In the genomic region with DNA sequence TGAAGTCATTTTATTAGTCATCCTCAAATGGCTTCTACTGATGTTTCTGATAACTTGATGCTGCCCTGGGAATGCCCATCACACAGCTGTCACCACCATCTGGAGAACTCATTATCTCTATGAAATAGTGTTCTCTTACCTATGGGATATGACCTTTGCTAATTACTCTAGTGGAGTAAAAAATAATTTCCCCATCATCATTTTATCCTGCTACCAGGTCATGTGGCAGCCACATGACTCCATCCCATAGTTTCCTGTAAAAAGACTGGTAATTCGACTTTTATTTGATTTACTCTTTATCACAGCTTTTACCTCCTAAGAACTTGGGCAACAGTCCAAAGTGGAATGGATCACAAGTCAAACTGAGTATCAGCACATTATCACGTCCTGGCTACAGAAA, we compare ENCODE assay signal across 19 cellular contexts.
DNase-seq lines count a peak whose midpoint lies in the region; ATAC-seq and TF ChIP-seq lines count a peak whose summit lies in the region.
"Had no signal": no experiment of that assay in that cellular context is flagged by ENCODE, and none has a peak within 500 bp of the region (broad histone marks: within the 10 kb centered on the region; RNA-seq: fewer than 3 reads in every experiment).

No MANE protein-coding gene starts in this region.

- H3K14ac ChIP-seq in H9 (ENCODE audit: insufficient read depth, low read length), result no peak overlapping the region

- peak overlapping the region; percentile 17 for H3K4me3 ChIP-seq in BE2C (ENCODE audit: low read depth, low read length)
- H3K4me3 ChIP-seq in prostate gland, result no peak overlapping the region
- H3K4me3 ChIP-seq: GM23338 had no signal

- ATAC-seq in SK-N-SH treated with all-trans-retinoic acid at 6 μM for 48 hours, result no peak
- ATAC-seq: GM23338, HepG2 had no signal

- no peak overlapping the region for H3K18ac ChIP-seq in H9 (ENCODE audit: insufficient read length, low read depth, low read length)

- intact Hi-C loops in prostate gland (cut with DNase I), result no loop called here

- no peaks in the 10 kb centered on the region for H3K27me3 Mint-ChIP-seq in H9 (ENCODE audit: low read depth)

- H2BK20ac ChIP-seq in H9 (ENCODE audit: low read depth, low read length, poor library complexity, severe bottlenecking), result no peak overlapping the region

- DNase-seq in BE2C (peak; percentile 31), DMS 273 treated with DMSO at 0.1 percent for 48 hours (lab: John Stamatoyannopoulos, UW) (peak; percentile 66), NCI-H524 treated with DMSO at 0.1 percent for 48 hours (lab: John Stamatoyannopoulos, UW) (peak; percentile 93), prostate gland (ENCODE audit: low spot score) (no peak), KG1 (lab: John Stamatoyannopoulos, UW) (no peak), H9 (no peak)
- no peak for DNase-seq in activated CD8-positive, alpha-beta memory T cell treated with anti-CD3 and anti-CD28 coated beads for 24 hours
- DNase-seq: C1 segment of cervical spinal cord; CD4-positive, CD25-positive, alpha-beta regulatory T cell; CD8-positive, alpha-beta memory T cell; COR-L47; DMS153; DMS79; GDM1 had no signal

- H3K23ac ChIP-seq in H9 (ENCODE audit: insufficient read length, low read depth, low read length), result no peak overlapping the region

- no peak overlapping the region for H3K27ac Mint-ChIP-seq in H9
- H3K27ac Mint-ChIP-seq: B cell; CD4-positive, CD25-positive, alpha-beta regulatory T cell; CD8-positive, alpha-beta memory T cell; GM23338; IgD-negative memory B cell had no signal

- H3K27me3 ChIP-seq in BE2C (no peaks in the 10 kb centered on the region), prostate gland (replicated peaks; ENCODE audit: insufficient read depth) (no peaks in the 10 kb centered on the region), H9 (ENCODE audit: insufficient read depth, low read length) (no peaks in the 10 kb centered on the region)

- H3K9me3 ChIP-seq in BE2C, result no peaks in the 10 kb centered on the region
- no peaks in the 10 kb centered on the region for H3K9me3 ChIP-seq in prostate gland
- no peaks in the 10 kb centered on the region for H3K9me3 ChIP-seq in H9 (ENCODE audit: control insufficient read depth, low read depth, low read length)

- H3K4me1 ChIP-seq in BE2C (no peaks in the 10 kb centered on the region), prostate gland (replicated peaks) (no peaks in the 10 kb centered on the region), H9 (ENCODE audit: insufficient read depth, low read length) (no peaks in the 10 kb centered on the region)

- H2BK5ac ChIP-seq in H9 (ENCODE audit: insufficient read length, low read length), result no peak overlapping the region

- H2BK15ac ChIP-seq in H9 (ENCODE audit: low read depth, low read length), result no peak overlapping the region

- no peak overlapping the region for H2AK5ac ChIP-seq in H9 (ENCODE audit: insufficient read length, low read length)

- H3K4ac ChIP-seq in H9 (ENCODE audit: low read depth, low read length), result no peak overlapping the region

- H4K20me1 ChIP-seq in H9 (ENCODE audit: control insufficient read depth, insufficient read depth, insufficient read length), result no peaks in the 10 kb centered on the region

- peaks cover 0 to 2% (median 0%) of the 10 kb centered on the region in 3 experiments; a peak in 1 of 7 replicates for H3K36me3 Mint-ChIP-seq in H9 (ENCODE audit: insufficient read depth in 1 of 3, low read depth in 3 of 3)
- H3K36me3 Mint-ChIP-seq: CD4-positive, CD25-positive, alpha-beta regulatory T cell had no signal

- peaks cover 0 to 2% of the 10 kb centered on the region in 2 experiments; a peak in 1 of 5 replicates for H3K9me3 Mint-ChIP-seq in H9
- H3K9me3 Mint-ChIP-seq: CD8-positive, alpha-beta memory T cell; GM23338; IgD-negative memory B cell had no signal

- H4K5ac ChIP-seq in H9 (ENCODE audit: insufficient read length, low read depth, low read length), result no peak overlapping the region

- H4K91ac ChIP-seq in H9 (ENCODE audit: insufficient read length, low read depth, low read length), result no peak overlapping the region

- 20% methylated on average over 2 of the region's 2 CpGs for WGBS in prostate gland
- WGBS in H9 (ENCODE audit: extremely low coverage, insufficient read length, low lambda C conversion rate), result no CpG with 5 or more reads among the region's 2 CpGs

- H3K9ac ChIP-seq in H9 (ENCODE audit: extremely low read depth, insufficient read length, low read length), result no peak overlapping the region

- H3K79me2 ChIP-seq in H9 (ENCODE audit: insufficient read depth, low read length), result no peaks in the 10 kb centered on the region

- no peak overlapping the region for H2BK120ac ChIP-seq in H9 (ENCODE audit: low read depth, low read length, poor library complexity, severe bottlenecking)

- no peak overlapping the region for H3T11ph ChIP-seq in H9 (ENCODE audit: low read length)

- no peaks in the 10 kb centered on the region for H3K79me1 ChIP-seq in H9 (ENCODE audit: insufficient read depth, low read depth, low read length, poor library complexity, severe bottlenecking)

- H2AFZ ChIP-seq in H9 (ENCODE audit: low read length), result no peak overlapping the region
- H2AFZ ChIP-seq: GM23338 had no signal

- TF ChIP-seq POLR2A in prostate gland (IDR thresholded peaks at IDR 0.05), result no peak

- no peak overlapping the region for H4K8ac ChIP-seq in H9 (replicated peaks; ENCODE audit: insufficient read length, low read depth, low read length)

- H3K27ac ChIP-seq in prostate gland (no peak overlapping the region), H9 (ENCODE audit: insufficient read length, low read depth, low read length) (no peak overlapping the region)

- TF ChIP-seq CTCF in BE2C (IDR thresholded peaks at IDR 0.05; ENCODE audit: low read depth, low read length) (no peak), prostate gland (IDR thresholded peaks at IDR 0.05) (no peak), H9 (conservative IDR thresholded peaks at IDR 0.05) (no peak)

- no peak overlapping the region for H3K56ac ChIP-seq in H9 (ENCODE audit: insufficient read length, low read depth, low read length)

- H3K4me2 ChIP-seq in H9 (ENCODE audit: insufficient read depth, insufficient read length, low read length), result no peak overlapping the region
- H3K4me2 ChIP-seq: GM23338 had no signal

- H3K36me3 ChIP-seq in BE2C (no peaks in the 10 kb centered on the region), prostate gland (no peaks in the 10 kb centered on the region)

- H3K4me3 Mint-ChIP-seq in H9, result no peak overlapping the region
- H3K4me3 Mint-ChIP-seq: B cell; CD4-positive, CD25-positive, alpha-beta regulatory T cell; CD8-positive, alpha-beta memory T cell; GM23338; IgD-negative memory B cell had no signal

- no peaks in the 10 kb centered on the region for H3K4me1 Mint-ChIP-seq in H9
- H3K4me1 Mint-ChIP-seq: B cell; CD4-positive, CD25-positive, alpha-beta regulatory T cell; CD8-positive, alpha-beta memory T cell; GM23338; IgD-negative memory B cell had no signal

- H2BK12ac ChIP-seq in H9 (ENCODE audit: insufficient read length, low read depth, low read length), result no peak overlapping the region

- H3K23me2 ChIP-seq in H9 (ENCODE audit: insufficient read length, low read depth, low read length, poor library complexity, severe bottlenecking), result no peaks in the 10 kb centered on the region

TF ChIP-seq in SK-N-SH treated with all-trans-retinoic acid at 6 μM for 48 hours, 23 proteins besides CTCF, POLR2A, EP300 and RAD21 (continues in another document):
- TF ChIP-seq, protein P1, sequence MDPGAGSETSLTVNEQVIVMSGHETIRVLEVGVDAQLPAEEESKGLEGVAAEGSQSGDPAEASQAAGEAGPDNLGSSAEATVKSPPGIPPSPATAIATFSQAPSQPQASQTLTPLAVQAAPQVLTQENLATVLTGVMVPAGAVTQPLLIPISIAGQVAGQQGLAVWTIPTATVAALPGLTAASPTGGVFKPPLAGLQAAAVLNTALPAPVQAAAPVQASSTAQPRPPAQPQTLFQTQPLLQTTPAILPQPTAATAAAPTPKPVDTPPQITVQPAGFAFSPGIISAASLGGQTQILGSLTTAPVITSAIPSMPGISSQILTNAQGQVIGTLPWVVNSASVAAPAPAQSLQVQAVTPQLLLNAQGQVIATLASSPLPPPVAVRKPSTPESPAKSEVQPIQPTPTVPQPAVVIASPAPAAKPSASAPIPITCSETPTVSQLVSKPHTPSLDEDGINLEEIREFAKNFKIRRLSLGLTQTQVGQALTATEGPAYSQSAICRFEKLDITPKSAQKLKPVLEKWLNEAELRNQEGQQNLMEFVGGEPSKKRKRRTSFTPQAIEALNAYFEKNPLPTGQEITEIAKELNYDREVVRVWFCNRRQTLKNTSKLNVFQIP (CRISPR knock-in tag; IDR thresholded peaks at IDR 0.05; ENCODE audit: borderline replicate concordance, low read depth), result no peak
- TF ChIP-seq ZNF70 (CRISPR knock-in tag; IDR thresholded peaks at IDR 0.05), result peak; percentile 95
- TF ChIP-seq GLIS3 (CRISPR knock-in tag; IDR thresholded peaks at IDR 0.05), result no peak
- no peak for TF ChIP-seq TOX (CRISPR knock-in tag; IDR thresholded peaks at IDR 0.05; ENCODE audit: borderline replicate concordance)
- peak; percentile 54 for TF ChIP-seq ISL1 (CRISPR knock-in tag; IDR thresholded peaks at IDR 0.05)
- no peak for TF ChIP-seq ZC3H10 (CRISPR knock-in tag; IDR thresholded peaks at IDR 0.05)
- TF ChIP-seq, protein P2, sequence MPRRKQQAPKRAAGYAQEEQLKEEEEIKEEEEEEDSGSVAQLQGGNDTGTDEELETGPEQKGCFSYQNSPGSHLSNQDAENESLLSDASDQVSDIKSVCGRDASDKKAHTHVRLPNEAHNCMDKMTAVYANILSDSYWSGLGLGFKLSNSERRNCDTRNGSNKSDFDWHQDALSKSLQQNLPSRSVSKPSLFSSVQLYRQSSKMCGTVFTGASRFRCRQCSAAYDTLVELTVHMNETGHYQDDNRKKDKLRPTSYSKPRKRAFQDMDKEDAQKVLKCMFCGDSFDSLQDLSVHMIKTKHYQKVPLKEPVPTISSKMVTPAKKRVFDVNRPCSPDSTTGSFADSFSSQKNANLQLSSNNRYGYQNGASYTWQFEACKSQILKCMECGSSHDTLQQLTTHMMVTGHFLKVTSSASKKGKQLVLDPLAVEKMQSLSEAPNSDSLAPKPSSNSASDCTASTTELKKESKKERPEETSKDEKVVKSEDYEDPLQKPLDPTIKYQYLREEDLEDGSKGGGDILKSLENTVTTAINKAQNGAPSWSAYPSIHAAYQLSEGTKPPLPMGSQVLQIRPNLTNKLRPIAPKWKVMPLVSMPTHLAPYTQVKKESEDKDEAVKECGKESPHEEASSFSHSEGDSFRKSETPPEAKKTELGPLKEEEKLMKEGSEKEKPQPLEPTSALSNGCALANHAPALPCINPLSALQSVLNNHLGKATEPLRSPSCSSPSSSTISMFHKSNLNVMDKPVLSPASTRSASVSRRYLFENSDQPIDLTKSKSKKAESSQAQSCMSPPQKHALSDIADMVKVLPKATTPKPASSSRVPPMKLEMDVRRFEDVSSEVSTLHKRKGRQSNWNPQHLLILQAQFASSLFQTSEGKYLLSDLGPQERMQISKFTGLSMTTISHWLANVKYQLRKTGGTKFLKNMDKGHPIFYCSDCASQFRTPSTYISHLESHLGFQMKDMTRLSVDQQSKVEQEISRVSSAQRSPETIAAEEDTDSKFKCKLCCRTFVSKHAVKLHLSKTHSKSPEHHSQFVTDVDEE (CRISPR knock-in tag; IDR thresholded peaks at IDR 0.05), result peak; percentile 57

Comparison
In these comparisons a context has a peak if more than half of its experiments do, and no peak if none do; other contexts are left out.
1. DNase-seq: peak in BE2C (single experiment), DMS 273 treated with DMSO at 0.1 percent for 48 hours (single experiment) and NCI-H524 treated with DMSO at 0.1 percent for 48 hours (single experiment); none in prostate gland (single experiment), KG1 (single experiment), H9 (single experiment) and activated CD8-positive, alpha-beta memory T cell treated with anti-CD3 and anti-CD28 coated beads for 24 hours (single experiment).